ENCODE assay signal across 17 cellular contexts in genomic region chr1:214396319-214396718, GRCh38.
DNase-seq lines count a peak whose midpoint lies in the region; ATAC-seq and TF ChIP-seq lines count a peak whose summit lies in the region.
"Had no signal": no experiment of that assay in that cellular context is flagged by ENCODE, and none has a peak within 500 bp of the region (broad histone marks: within the 10 kb centered on the region; RNA-seq: fewer than 3 reads in every experiment).

No MANE protein-coding gene starts in this region.

- H3K9me3 ChIP-seq in Loucy (ENCODE audit: insufficient read depth, low read depth, low read length) (no peaks in the 10 kb centered on the region), gastrocnemius medialis (no peaks in the 10 kb centered on the region)
- H3K9me3 ChIP-seq: BE2C, SJCRH30 had no signal

- CTCF ChIA-PET in activated naive CD4-positive, alpha-beta T cell treated with anti-CD3 and anti-CD28 coated beads, Interleukin-2, amount 10 ng/mL, durations not matched to agents 7 days and 5 days (lab: Charles Lee) = interaction anchor here (0.6 to 1.8 kb wide), 9 partner anchors 7 to 240 kb away, joined by 3 to 9 read pairs (median 3); no protein-coding TSS in a partner anchor
- CTCF ChIA-PET in T-cell (lab: Charles Lee) = no interaction called here

- H3K79me2 ChIP-seq in Loucy (ENCODE audit: insufficient read depth, low read length) (no peaks in the 10 kb centered on the region), GM23338 (replicated peaks; ENCODE audit: insufficient read depth) (no peaks in the 10 kb centered on the region; the same call in 1 of the 2 replicates)

- POLR2A ChIA-PET in T-cell (lab: Charles Lee) = no interaction called here

- H3K36me3 ChIP-seq in Loucy (ENCODE audit: insufficient read depth, low read length) (peaks cover 19% of the 10 kb centered on the region; the same call in 1 of the 2 replicates), gastrocnemius medialis (peaks cover 3 to 29% of the 10 kb centered on the region in 2 donors), GM23338 (ENCODE audit: insufficient read depth) (peaks cover under 1% of the 10 kb centered on the region; the same call in 1 of the 2 replicates)
- H3K36me3 ChIP-seq: BE2C had no signal

- H3K4me1 ChIP-seq in Loucy (ENCODE audit: insufficient read depth, low read length, poor library complexity, severe bottlenecking) (peaks cover 33% of the 10 kb centered on the region), gastrocnemius medialis (peaks cover 3 to 16% of the 10 kb centered on the region in 2 donors), GM23338 (ENCODE audit: insufficient read depth) (peaks cover 18% of the 10 kb centered on the region)
- H3K4me1 ChIP-seq: BE2C, SJCRH30 had no signal

- H3K4me3 Mint-ChIP-seq in activated naive CD4-positive, alpha-beta T cell treated with anti-CD3 and anti-CD28 coated beads, Interleukin-2, amount 10 ng/mL, durations not matched to agents 7 days and 5 days = no peak overlapping the region
- H3K4me3 Mint-ChIP-seq in GM23338 = no peak overlapping the region
- H3K4me3 Mint-ChIP-seq in T-cell = peak overlapping the region in 1 of 3 donors; percentile 24
- H3K4me3 Mint-ChIP-seq: CD8-positive, alpha-beta T cell; H9 had no signal

- no peaks in the 10 kb centered on the region for H3K9me2 ChIP-seq in Loucy (replicated peaks; ENCODE audit: low read depth, low read length)
- no peaks in the 10 kb centered on the region for H3K9me2 ChIP-seq in GM23338 (ENCODE audit: insufficient read depth)

- peaks cover 30% of the 10 kb centered on the region for H3K9me3 Mint-ChIP-seq in activated naive CD4-positive, alpha-beta T cell treated with anti-CD3 and anti-CD28 coated beads, Interleukin-2, amount 10 ng/mL, durations not matched to agents 7 days and 5 days
- H3K9me3 Mint-ChIP-seq in GM23338 = no peaks in the 10 kb centered on the region
- no peaks in the 10 kb centered on the region for H3K9me3 Mint-ChIP-seq in T-cell
- H3K9me3 Mint-ChIP-seq: CD8-positive, alpha-beta T cell; H9 had no signal

- ATAC-seq in gastrocnemius medialis = peak; percentile 53
- no peak for ATAC-seq in GM23338
- ATAC-seq in T-cell (replicated peaks in 1 of 4) = no peak
- ATAC-seq: CD8-positive, alpha-beta T cell had no signal

- H3K27ac ChIP-seq in gastrocnemius medialis (peak overlapping the region in 3 of 4 donors; percentile 4 to 27 (median 10)), GM23338 (ENCODE audit: low read depth) (no peak overlapping the region)
- H3K27ac ChIP-seq: RWPE1, SJCRH30 had no signal

- TF ChIP-seq CTCF in Loucy (conservative IDR thresholded peaks at IDR 0.05; ENCODE audit: low read length) (no peak), choroid plexus epithelial cell (conservative IDR thresholded peaks at IDR 0.05; ENCODE audit: low read depth, low read length) (no peak), gastrocnemius medialis (IDR thresholded peaks at IDR 0.05 in 4 of 5, conservative IDR thresholded peaks at IDR 0.05 in 1 of 5) (no peak), GM23338 (conservative IDR thresholded peaks at IDR 0.05; ENCODE audit: low read depth in 2 of 2) (no peak)

- H2AFZ ChIP-seq in Loucy (ENCODE audit: low read length) (no peak overlapping the region), GM23338 (no peak overlapping the region)

- no peaks in the 10 kb centered on the region for H3K27me3 Mint-ChIP-seq in activated naive CD4-positive, alpha-beta T cell treated with anti-CD3 and anti-CD28 coated beads, Interleukin-2, amount 10 ng/mL, durations not matched to agents 7 days and 5 days
- H3K27me3 Mint-ChIP-seq in GM23338 (ENCODE audit: insufficient read depth, low read depth, poor library complexity) (peaks cover 3% of the 10 kb centered on the region), T-cell (no peaks in the 10 kb centered on the region)

- H3K4me3 ChIP-seq in Loucy (ENCODE audit: low read length, poor library complexity, severe bottlenecking) = no peak overlapping the region
- no peak overlapping the region for H3K4me3 ChIP-seq in choroid plexus epithelial cell (ENCODE audit: low read depth, low read length)
- H3K4me3 ChIP-seq in gastrocnemius medialis = no peak overlapping the region
- no peak overlapping the region for H3K4me3 ChIP-seq in GM23338
- H3K4me3 ChIP-seq: SJCRH30 had no signal

- peak overlapping the region; percentile 25 for H3K4me2 ChIP-seq in Loucy (ENCODE audit: low read depth, low read length, poor library complexity, severe bottlenecking)
- no peak overlapping the region for H3K4me2 ChIP-seq in GM23338

- TF ChIP-seq POLR2A in gastrocnemius medialis (IDR thresholded peaks at IDR 0.05) = no peak

- intact Hi-C loops in gastrocnemius medialis (cut with DNase I; ENCODE audit: low total_unique reads) = no loop called here

- H3F3A ChIP-seq in Loucy (ENCODE audit: low read depth) (no peaks in the 10 kb centered on the region), GM23338 (replicated peaks; ENCODE audit: low read depth) (no peaks in the 10 kb centered on the region)

- peak overlapping the region; percentile 89 for H3K27ac Mint-ChIP-seq in activated naive CD4-positive, alpha-beta T cell treated with anti-CD3 and anti-CD28 coated beads, Interleukin-2, amount 10 ng/mL, durations not matched to agents 7 days and 5 days
- no peak overlapping the region for H3K27ac Mint-ChIP-seq in GM23338
- H3K27ac Mint-ChIP-seq in T-cell = no peak overlapping the region
- H3K27ac Mint-ChIP-seq: CD8-positive, alpha-beta T cell had no signal

- H3K9ac ChIP-seq in Loucy (ENCODE audit: low read depth, low read length, poor library complexity, severe bottlenecking) = no peak overlapping the region

- no peak for DNase-seq in activated naive CD4-positive, alpha-beta T cell treated with anti-CD3 and anti-CD28 coated beads, Interleukin-2, amount 10 ng/mL, durations not matched to agents 7 days and 5 days
- DNase-seq in activated naive CD4-positive, alpha-beta T cell treated with Interleukin-2 at 50 U/mL for 16 hours = no peak
- DNase-seq in choroid plexus epithelial cell (ENCODE audit: low read depth) = peak; percentile 69
- no peak for DNase-seq in gastrocnemius medialis
- no peak for DNase-seq in DMS114 treated with DMSO at 0.1 percent for 48 hours (lab: John Stamatoyannopoulos, UW; ENCODE audit: unreplicated experiment)
- no peak for DNase-seq in GM23338 (ENCODE audit: low spot score)
- DNase-seq in T-cell = no peak
- DNase-seq: ACHN; BE2C; CD8-positive, alpha-beta T cell; H9; NCI-H146; NCI-H69; NK-92 treated with Interleukin-12 subunit alpha and Interleukin-12 subunit beta, amount 100 ng/mL, for 24 hours; SJCRH30 had no signal

- H3K4me1 Mint-ChIP-seq in activated naive CD4-positive, alpha-beta T cell treated with anti-CD3 and anti-CD28 coated beads, Interleukin-2, amount 10 ng/mL, durations not matched to agents 7 days and 5 days = peaks cover 40% of the 10 kb centered on the region
- H3K4me1 Mint-ChIP-seq in GM23338 = peaks cover 20% of the 10 kb centered on the region
- H3K4me1 Mint-ChIP-seq in T-cell = peaks cover 9 to 33% (median 11%) of the 10 kb centered on the region in 3 donors

- no peaks in the 10 kb centered on the region for H4K20me1 ChIP-seq in Loucy (ENCODE audit: insufficient read depth, low read length, poor library complexity, severe bottlenecking)
- H4K20me1 ChIP-seq in GM23338 (replicated peaks; ENCODE audit: insufficient read depth) = no peaks in the 10 kb centered on the region; the same call in 1 of the 2 replicates

- no peaks in the 10 kb centered on the region for H3K27me3 ChIP-seq in Loucy (ENCODE audit: insufficient read depth, low read length, poor library complexity, severe bottlenecking)
- no peaks in the 10 kb centered on the region for H3K27me3 ChIP-seq in gastrocnemius medialis
- H3K27me3 ChIP-seq in GM23338 (ENCODE audit: insufficient read depth) = no peaks in the 10 kb centered on the region
- H3K27me3 ChIP-seq: SJCRH30 had no signal

- peaks cover 26% of the 10 kb centered on the region for H3K36me3 Mint-ChIP-seq in activated naive CD4-positive, alpha-beta T cell treated with anti-CD3 and anti-CD28 coated beads, Interleukin-2, amount 10 ng/mL, durations not matched to agents 7 days and 5 days
- H3K36me3 Mint-ChIP-seq in GM23338 (ENCODE audit: low read depth) (peaks cover 55% of the 10 kb centered on the region), T-cell (no peaks in the 10 kb centered on the region)
- H3K36me3 Mint-ChIP-seq: CD8-positive, alpha-beta T cell had no signal

- in situ Hi-C loops in gastrocnemius medialis (cut with MboI; ENCODE audit: low sequenced_read_pairs in 4 of 4) = no loop called here

TF ChIP-seq in GM23338, 12 proteins besides CTCF, POLR2A, EP300 and RAD21:
- TF ChIP-seq POLR2AphosphoS5 (IDR thresholded peaks at IDR 0.05; ENCODE audit: low read depth) (no peak), ZNF114 (CRISPR knock-in tag; IDR thresholded peaks at IDR 0.05) (no peak), EZH2phosphoT487 (IDR thresholded peaks at IDR 0.05; ENCODE audit: unreplicated experiment) (no peak), JUNB (IDR thresholded peaks at IDR 0.05; ENCODE audit: unreplicated experiment) (no peak), ZNF331 (CRISPR knock-in tag; IDR thresholded peaks at IDR 0.05; ENCODE audit: low read depth) (no peak), NANOG (IDR thresholded peaks at IDR 0.05; ENCODE audit: borderline replicate concordance) (no peak), STAT1 (IDR thresholded peaks at IDR 0.05; ENCODE audit: unreplicated experiment) (no peak)
- TF ChIP-seq, protein P1, sequence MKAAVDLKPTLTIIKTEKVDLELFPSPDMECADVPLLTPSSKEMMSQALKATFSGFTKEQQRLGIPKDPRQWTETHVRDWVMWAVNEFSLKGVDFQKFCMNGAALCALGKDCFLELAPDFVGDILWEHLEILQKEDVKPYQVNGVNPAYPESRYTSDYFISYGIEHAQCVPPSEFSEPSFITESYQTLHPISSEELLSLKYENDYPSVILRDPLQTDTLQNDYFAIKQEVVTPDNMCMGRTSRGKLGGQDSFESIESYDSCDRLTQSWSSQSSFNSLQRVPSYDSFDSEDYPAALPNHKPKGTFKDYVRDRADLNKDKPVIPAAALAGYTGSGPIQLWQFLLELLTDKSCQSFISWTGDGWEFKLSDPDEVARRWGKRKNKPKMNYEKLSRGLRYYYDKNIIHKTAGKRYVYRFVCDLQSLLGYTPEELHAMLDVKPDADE (IDR thresholded peaks at IDR 0.05) = no peak

Comparison
In these comparisons a context has a peak if more than half of its experiments do, and no peak if none do; other contexts are left out.
1. ATAC-seq: peak in gastrocnemius medialis (2 of 2); none in GM23338 (single experiment) and T-cell (0 of 4).